In genomic region chr9:7436754-7437153, GRCh38 we compare ENCODE assay signal across 29 cellular contexts.
"Had no signal": no experiment of that assay in that cellular context is flagged by ENCODE, and none has a peak within 500 bp of the region (broad histone marks: within the 10 kb centered on the region; RNA-seq: fewer than 3 reads in every experiment).

No MANE protein-coding gene starts in this region.

- FAIRE-seq: colon, endometrium, endothelial cell of umbilical vein, frontal cortex had no signal

- DNase-seq: colonic mucosa; cortex of kidney; dermis blood vessel endothelial cell; dorsolateral prefrontal cortex; effector CD4-positive, alpha-beta T cell; effector CD8-positive, alpha-beta T cell; effector memory CD4-positive, alpha-beta T cell; effector memory CD8-positive, alpha-beta T cell; endodermal cell; erythroblast; esophagus squamous epithelium; foreskin fibroblast; foreskin keratinocyte; foreskin melanocyte; gastrocnemius medialis; glutamatergic neuron; head of caudate nucleus; heart left ventricle; heart right ventricle had no signal

- H3K4me1 Mint-ChIP-seq: endodermal cell had no signal

- H3K27ac ChIP-seq: colonic mucosa, coronary artery, dorsolateral prefrontal cortex, epithelial cell of prostate, esophagus muscularis mucosa, esophagus squamous epithelium, foreskin keratinocyte, gastrocnemius medialis, gastroesophageal sphincter, heart left ventricle, heart right ventricle had no signal

- ATAC-seq: effector memory CD8-positive, alpha-beta T cell; esophagus mucosa; foreskin keratinocyte; gastrocnemius medialis; gastroesophageal sphincter; heart left ventricle; heart right ventricle had no signal

- H3K4me1 ChIP-seq: colonic mucosa, esophagus muscularis mucosa, gastrocnemius medialis, gastroesophageal sphincter, heart left ventricle, heart right ventricle had no signal

- H3K4me3 ChIP-seq: colonic mucosa, coronary artery, dorsolateral prefrontal cortex, esophagus muscularis mucosa, esophagus squamous epithelium, gastrocnemius medialis, gastroesophageal sphincter, heart left ventricle, heart right ventricle had no signal

- H3K36me3 ChIP-seq: colonic mucosa, esophagus muscularis mucosa, esophagus squamous epithelium, gastrocnemius medialis, gastroesophageal sphincter, heart left ventricle, heart right ventricle had no signal

- H3K4me3 Mint-ChIP-seq: dendritic cell treated with granulocyte-macrophage colony-stimulating factor and Interleukin-4, amounts not matched to agents 40 ng/mL and 50 ng/mL, for 4 days; effector memory CD8-positive, alpha-beta T cell; endodermal cell had no signal

- H3K27me3 ChIP-seq: colonic mucosa, dorsolateral prefrontal cortex, esophagus muscularis mucosa, esophagus squamous epithelium, foreskin keratinocyte, gastrocnemius medialis, gastroesophageal sphincter, heart left ventricle, heart right ventricle had no signal

- H3K27me3 Mint-ChIP-seq: dendritic cell treated with granulocyte-macrophage colony-stimulating factor and Interleukin-4, amounts not matched to agents 40 ng/mL and 50 ng/mL, for 4 days; effector memory CD8-positive, alpha-beta T cell had no signal

- H3K9me3 ChIP-seq: colonic mucosa had no signal

- H3K27ac Mint-ChIP-seq: dendritic cell treated with granulocyte-macrophage colony-stimulating factor and Interleukin-4, amounts not matched to agents 40 ng/mL and 50 ng/mL, for 4 days; effector memory CD8-positive, alpha-beta T cell; endodermal cell had no signal
